ENCODE assay signal across 8 cellular contexts in genomic region chrX:48957827-48958634, GRCh38. TPM values are rescaled to one million over a fixed set of nuclear protein-coding genes. Genes with fewer than 3 reads are reported as not detected.
DNase-seq lines count a peak whose midpoint lies in the region; ATAC-seq and TF ChIP-seq lines count a peak whose summit lies in the region.

No MANE protein-coding gene starts in this region.

- no peaks in the 10 kb centered on the region for H3K27me3 ChIP-seq in H9 (ENCODE audit: insufficient read depth, low read length)

- H3K27ac ChIP-seq in H9 (ENCODE audit: insufficient read length, low read depth, low read length): peak overlapping the region; percentile 92

- no peak overlapping the region for H4K91ac ChIP-seq in H9 (ENCODE audit: insufficient read length, low read depth, low read length)

- peak overlapping the region; percentile 86 for H2BK5ac ChIP-seq in H9 (ENCODE audit: insufficient read length, low read length)

- peak overlapping the region; percentile 92 for H3K18ac ChIP-seq in H9 (ENCODE audit: insufficient read length, low read depth, low read length)

- H2BK120ac ChIP-seq in H9 (ENCODE audit: low read depth, low read length, poor library complexity, severe bottlenecking): no peak overlapping the region

- H3K27ac Mint-ChIP-seq in H9 (peak overlapping the region; percentile 100), nephron (peak overlapping the region; percentile 98 to 100 (median 100))

- ATAC-seq in stimulated activated naive CD8-positive, alpha-beta T cell treated with anti-CD3 and anti-CD28 coated beads, Interleukin-15, Interleukin-2, amounts not matched to agents 100 U/mL and 50 U/mL, for 24 hours: peak; percentile 89

- H4K5ac ChIP-seq in H9 (ENCODE audit: insufficient read length, low read depth, low read length): no peak overlapping the region

- H2BK15ac ChIP-seq in H9 (ENCODE audit: low read depth, low read length): no peak overlapping the region

- H3K9ac ChIP-seq in H9 (ENCODE audit: extremely low read depth, insufficient read length, low read length): peak overlapping the region; percentile 85

- H3K4me2 ChIP-seq in H9 (ENCODE audit: insufficient read depth, insufficient read length, low read length): peak overlapping the region; percentile 86

- no CpG with 5 or more reads among the region's 66 CpGs for whole genome bisulfite sequencing in H9 (ENCODE audit: extremely low coverage, insufficient read length, low lambda C conversion rate)

- H3K27me3 Mint-ChIP-seq in H9 (ENCODE audit: low read depth) (peaks cover 1% of the 10 kb centered on the region), nephron (ENCODE audit: low read depth) (no peaks in the 10 kb centered on the region)

- H3K9me3 Mint-ChIP-seq in H9 (peaks cover 76 to 78% of the 10 kb centered on the region in 2 experiments), nephron (no peaks in the 10 kb centered on the region)

- H3K36me3 Mint-ChIP-seq in H9 (ENCODE audit: insufficient read depth in 1 of 3, low read depth in 3 of 3): peaks cover 14 to 48% (median 30%) of the 10 kb centered on the region in 3 experiments
- H3K36me3 Mint-ChIP-seq in nephron (ENCODE audit: low read depth): peaks cover 5% of the 10 kb centered on the region

- no peak overlapping the region for H2BK20ac ChIP-seq in H9 (ENCODE audit: low read depth, low read length, poor library complexity, severe bottlenecking)

- TF ChIP-seq POLR2A in Raji (IDR thresholded peaks at IDR 0.05; ENCODE audit: insufficient read depth, low read depth, low read length): peak; percentile 52

- no peaks in the 10 kb centered on the region for H3K9me3 ChIP-seq in H9 (ENCODE audit: control insufficient read depth, low read depth, low read length)

- H3K23me2 ChIP-seq in H9 (ENCODE audit: insufficient read length, low read depth, low read length, poor library complexity, severe bottlenecking): peaks cover 6% of the 10 kb centered on the region

- peaks cover 21% of the 10 kb centered on the region; the same call in 1 of the 2 replicates for H3K79me2 ChIP-seq in H9 (ENCODE audit: insufficient read depth, low read length)

- peaks cover 3% of the 10 kb centered on the region for H4K20me1 ChIP-seq in H9 (ENCODE audit: control insufficient read depth, insufficient read depth, insufficient read length)

- no peak overlapping the region for H2BK12ac ChIP-seq in H9 (ENCODE audit: insufficient read length, low read depth, low read length)

- H3K4me1 ChIP-seq in H9 (ENCODE audit: insufficient read depth, low read length): peaks cover 2% of the 10 kb centered on the region; the same call in 1 of the 2 replicates

- TF ChIP-seq CTCF in H9 (conservative IDR thresholded peaks at IDR 0.05) (no peak), fibroblast of the aortic adventitia (IDR thresholded peaks at IDR 0.05; ENCODE audit: insufficient read depth, low read length) (no peak), nephron (IDR thresholded peaks at IDR 0.05; ENCODE audit: unreplicated experiment in 3 of 3) (no peak)

- peaks cover 18% of the 10 kb centered on the region for H3K79me1 ChIP-seq in H9 (ENCODE audit: insufficient read depth, low read depth, low read length, poor library complexity, severe bottlenecking)

- H3K14ac ChIP-seq in H9 (ENCODE audit: insufficient read depth, low read length): peak overlapping the region; percentile 62

- no peak overlapping the region for H2AFZ ChIP-seq in H9 (ENCODE audit: low read length)

- peak overlapping the region; percentile 97 to 99 for H3K4me3 Mint-ChIP-seq in H9
- peak overlapping the region; percentile 98 to 100 (median 99) for H3K4me3 Mint-ChIP-seq in nephron

- no peak overlapping the region for H4K8ac ChIP-seq in H9 (replicated peaks; ENCODE audit: insufficient read length, low read depth, low read length)

- no peak overlapping the region for H3T11ph ChIP-seq in H9 (ENCODE audit: low read length)

- peak overlapping the region; percentile 79 for H3K4me3 ChIP-seq in fibroblast of the aortic adventitia (ENCODE audit: low read depth, low read length)

- no peak overlapping the region for H3K56ac ChIP-seq in H9 (ENCODE audit: insufficient read length, low read depth, low read length)

- DNase-seq in ELR (ENCODE audit: low read depth) (peak; percentile 96), H9 (peak; percentile 97), M059J (ENCODE audit: low read depth) (peak; percentile 98), fibroblast of the aortic adventitia (ENCODE audit: low read depth) (peak; percentile 98)
- DNase-seq in activated effector memory CD4-positive, alpha-beta T cell treated with anti-CD3 and anti-CD28 coated beads, Interleukin-2, amount 50 U/mL, for 16 hours: peak; percentile 96
- peak; percentile 89 for DNase-seq in stimulated activated naive CD8-positive, alpha-beta T cell treated with anti-CD3 and anti-CD28 coated beads, Interleukin-15, Interleukin-2, amounts not matched to agents 100 U/mL and 50 U/mL, for 24 hours

- no peak overlapping the region for H2AK5ac ChIP-seq in H9 (ENCODE audit: insufficient read length, low read length)

- peaks cover 0 to 16% of the 10 kb centered on the region in 2 experiments; a peak in 2 of 4 replicates for H3K4me1 Mint-ChIP-seq in H9
- peaks cover 43% of the 10 kb centered on the region for H3K4me1 Mint-ChIP-seq in nephron

- no peak overlapping the region for H3K23ac ChIP-seq in H9 (ENCODE audit: insufficient read length, low read depth, low read length)

- no peak overlapping the region for H3K4ac ChIP-seq in H9 (ENCODE audit: low read depth, low read length)

RNA-seq across cellular contexts. Expression of gene OTUD5, which starts 0.6 kb away (rescaled TPM):
- total RNA-seq in H9 (2021): 62.5 and 62.6 TPM in 2 replicates
- total RNA-seq in M059J (2014; rRNA removed; shearing (Covaris generic)): 27.3 and 54.4 TPM in 2 replicates
- total RNA-seq in fibroblast of the aortic adventitia (ENCODE audit: low replicate concordance): 15.5 and 26.0 TPM in 2 replicates

RNA-seq across cellular contexts. Expression of gene KCND1, which starts 13.6 kb away (rescaled TPM):
- 5.7 and 7.0 TPM in 2 replicates for total RNA-seq in H9 (2021)
- total RNA-seq in M059J (2014; rRNA removed; shearing (Covaris generic)): 0.76 and 1.7 TPM in 2 replicates
- total RNA-seq in fibroblast of the aortic adventitia (ENCODE audit: low replicate concordance): 0.81 and 1.4 TPM in 2 replicates

RNA-seq across cellular contexts. Expression of gene PIM2, which starts 39.2 kb away (rescaled TPM):
- 154 and 163 TPM in 2 replicates for total RNA-seq in H9 (2021)
- 14.2 and 14.3 TPM in 2 replicates for total RNA-seq in M059J (2014; rRNA removed; shearing (Covaris generic))
- 2.1 and 5.0 TPM in 2 replicates for total RNA-seq in fibroblast of the aortic adventitia (ENCODE audit: low replicate concordance)

RNA-seq across cellular contexts. Expression of gene GRIPAP1, which starts 44.0 kb away (rescaled TPM):
- 70.1 and 71.8 TPM in 2 replicates for total RNA-seq in H9 (2021)
- total RNA-seq in M059J (2014; rRNA removed; shearing (Covaris generic)): 20.1 and 46.6 TPM in 2 replicates
- total RNA-seq in fibroblast of the aortic adventitia (ENCODE audit: low replicate concordance): 11.9 and 15.7 TPM in 2 replicates

RNA-seq across cellular contexts. Expression of gene SLC35A2, which starts 46.6 kb away (rescaled TPM):
- total RNA-seq in H9 (2021) (29.1 and 32.9 TPM in 2 replicates), fibroblast of the aortic adventitia (ENCODE audit: low replicate concordance) (5.6 and 12.2 TPM in 2 replicates)
- 70.5 and 77.8 TPM in 2 replicates for total RNA-seq in M059J (2014; rRNA removed; shearing (Covaris generic))

Comparison
In these comparisons a context has a peak if more than half of its experiments do, and no peak if none do; other contexts are left out.
1. Peak in every context shown above with its lines: DNase-seq, ATAC-seq, H3K4me3 ChIP-seq and H3K27ac ChIP-seq.
2. RNA of gene PIM2, which starts 39.2 kb away (total RNA-seq): 154 to 163 TPM in H9; 14.2 to 14.3 TPM in M059J and 2.1 to 5.0 TPM in fibroblast of the aortic adventitia; every median in the first group is over 10 times any median in the second.